9 cellular contexts compared by ENCODE assay signal in genomic region chr3:172140499-172141391, GRCh38.
DNase-seq lines count a peak whose midpoint lies in the region; ATAC-seq and FAIRE-seq lines count a peak whose summit lies in the region.
"Had no signal": no experiment of that assay in that cellular context is flagged by ENCODE, and none has a peak within 500 bp of the region (broad histone marks: within the 10 kb centered on the region; RNA-seq: fewer than 3 reads in every experiment).

No MANE protein-coding gene starts in this region.

- intact Hi-C loops in Right ventricle myocardium inferior (cut with DNase I): loop anchor here (5.0 kb wide), 1 partner anchor 98 kb away; no protein-coding TSS in a partner anchor
- intact Hi-C loops in cardiac septum (cut with DNase I): loop anchor here (10.0 kb wide), 1 partner anchor 496 kb away; no protein-coding TSS in a partner anchor

- no peak for FAIRE-seq in urothelium cell line (lab: Jason Lieb, UNC)
- FAIRE-seq: G401.6 had no signal

- ATAC-seq in Right ventricle myocardium inferior: peak; percentile 71
- ATAC-seq in left lobe of liver: peak; percentile 84
- ATAC-seq in HG03439 (IDR thresholded peaks at IDR 0.05; ENCODE audit: unreplicated experiment): no peak
- no peak for ATAC-seq in GM19463 (IDR thresholded peaks at IDR 0.05; ENCODE audit: unreplicated experiment)
- no peak for ATAC-seq in HG02884 (IDR thresholded peaks at IDR 0.05; ENCODE audit: unreplicated experiment)

- DNase-seq in Right ventricle myocardium inferior (ENCODE audit: missing footprints) (no peak), cardiac septum (ENCODE audit: low spot score) (no peak), brain pericyte (ENCODE audit: low read depth, low spot score) (peak; percentile 66), left lobe of liver (ENCODE audit: low spot score) (peak; percentile 85), urothelium cell line (ENCODE audit: low spot score) (peak; percentile 58)

Comparison
In these comparisons a context has a peak if more than half of its experiments do, and no peak if none do; other contexts are left out.
1. ATAC-seq: peak in Right ventricle myocardium inferior (single experiment) and left lobe of liver (single experiment); none in HG03439 (single experiment), GM19463 (single experiment) and HG02884 (single experiment).
2. DNase-seq: peak in brain pericyte (single experiment), left lobe of liver (single experiment) and urothelium cell line (single experiment); none in Right ventricle myocardium inferior (single experiment) and cardiac septum (single experiment).